ENCODE assay signal across 8 cellular contexts in the genomic region with DNA sequence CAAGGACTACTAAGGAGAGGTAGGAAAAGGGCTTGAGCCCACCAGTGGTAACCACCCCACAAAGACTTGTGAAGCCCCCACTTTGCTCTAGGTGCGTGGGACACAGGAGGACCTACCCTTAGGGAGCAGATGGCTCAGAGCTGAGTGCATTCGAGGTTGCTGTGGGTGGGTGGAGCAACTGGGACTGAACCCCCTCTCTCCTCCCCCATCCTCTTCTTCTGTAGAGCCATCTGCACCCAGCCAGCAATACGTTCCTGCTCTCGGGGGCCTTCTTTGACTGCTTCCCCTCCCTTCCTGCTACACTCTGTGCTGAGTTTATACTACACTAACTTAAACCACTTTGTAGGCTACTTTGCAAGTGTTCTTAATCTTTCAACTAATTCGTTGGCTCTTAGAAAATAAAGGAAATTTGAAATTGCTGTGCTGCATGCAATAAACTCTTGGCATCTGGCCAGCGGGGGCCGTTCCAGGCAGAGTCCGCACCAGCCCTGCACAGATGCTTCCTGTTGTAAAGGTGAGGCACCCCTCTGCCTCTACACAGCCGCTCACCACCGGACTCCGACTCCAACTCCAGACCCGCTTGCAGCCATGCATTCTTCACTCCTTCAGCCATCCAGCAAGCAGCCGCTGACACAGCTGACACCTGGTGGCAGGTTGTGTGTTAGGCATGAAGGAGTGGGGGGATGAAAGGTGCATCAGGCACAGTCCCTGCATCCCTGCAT. TPM values are rescaled to one million over a fixed set of nuclear protein-coding genes. Genes with fewer than 3 reads are reported as not detected.
A peak's percentile ranks its signal among the peaks of the same experiment; 100 is the strongest.
DNase-seq lines count a peak whose midpoint lies in the region; ATAC-seq, FAIRE-seq and TF ChIP-seq lines count a peak whose summit lies in the region.

No MANE protein-coding gene starts in this region.

- H3K27me3 ChIP-seq in Caco-2 (replicated peaks; ENCODE audit: control insufficient read depth, insufficient read depth, low read length) (no peaks in the 10 kb centered on the region), K562 (ENCODE audit: control insufficient read depth in 2 of 2, insufficient read depth in 2 of 2, low read length in 2 of 2) (peaks cover 51 to 93% of the 10 kb centered on the region in 2 experiments)

- H3K36me3 Mint-ChIP-seq in Caco-2 (ENCODE audit: insufficient read depth, unreplicated experiment), result no peaks in the 10 kb centered on the region

- BruUV-seq in Caco-2 (replicated peaks; lab: Mats Ljungman, UMichigan), result no TSS peak
- no TSS peak for BruUV-seq in K562 (replicated peaks; lab: Mats Ljungman, UMichigan)

- peak in 1 of 2 experiments; percentile 61; a peak in 2 of 4 replicates for TF ChIP-seq RAD21 in K562 (CRISPR knock-in tag; conservative IDR thresholded peaks at IDR 0.05 in 1 of 2, IDR thresholded peaks at IDR 0.05 in 1 of 2)

- H3K9me3 Mint-ChIP-seq in Caco-2 (ENCODE audit: unreplicated experiment), result no peaks in the 10 kb centered on the region

- H3K36me3 ChIP-seq in Caco-2 (ENCODE audit: control insufficient read depth, insufficient read depth, low read length) (no peaks in the 10 kb centered on the region), SK-N-MC (ENCODE audit: insufficient read depth, low read length) (no peaks in the 10 kb centered on the region), K562 (ENCODE audit: control insufficient read depth, insufficient read depth, low read length) (no peaks in the 10 kb centered on the region)

- DNase-seq in Caco-2, result peak; percentile 66 to 76
- DNase-seq in HuH-7.5 (ENCODE audit: low spot score), result peak; percentile 78
- no peak for DNase-seq in SK-N-MC (ENCODE audit: low read depth, low spot score)
- peak; percentile 50 to 60 (median 56) for DNase-seq in K562 (ENCODE audit: extremely low read depth in 1 of 4, low spot score in 3 of 4)
- peak; percentile 62 for DNase-seq in kidney tubule cell (ENCODE audit: low spot score)
- DNase-seq in stimulated activated CD8-positive, alpha-beta memory T cell treated with anti-CD3 and anti-CD28 coated beads, Interleukin-4, amount 100 ng/mL, for 1 hour (ENCODE audit: low read depth in 2 of 2, low spot score in 1 of 2), result peak; percentile 8 to 9

- H3K4me3 ChIP-seq in Caco-2 (ENCODE audit: low read depth, low read length), result no peak overlapping the region
- peak overlapping the region; percentile 51 for H3K4me3 ChIP-seq in SK-N-MC
- no peak overlapping the region for H3K4me3 ChIP-seq in K562

- H3K4me1 ChIP-seq in Caco-2 (peaks cover 17% of the 10 kb centered on the region), K562 (replicated peaks in 1 of 2; ENCODE audit: control insufficient read depth in 2 of 2, insufficient read depth in 2 of 2, low read length in 2 of 2) (peaks cover 0 to 6% of the 10 kb centered on the region in 2 experiments; a peak in 1 of 5 replicates)

- intact Hi-C loops in Caco-2 (cut with micrococcal nuclease; ENCODE audit: unreplicated experiment) (loop anchor here (1.0 kb wide), 1 partner anchor 197 kb away; no protein-coding TSS in a partner anchor), K562 (cut with micrococcal nuclease) (loop anchor here (1.0 kb wide), 1 partner anchor 197 kb away; no protein-coding TSS in a partner anchor)

- H3K9me1 ChIP-seq in K562 (ENCODE audit: control insufficient read depth, insufficient read depth, low read length), result no peaks in the 10 kb centered on the region

- H3K4me1 Mint-ChIP-seq in Caco-2 (ENCODE audit: low read depth, unreplicated experiment), result peaks cover 29% of the 10 kb centered on the region

- no peak overlapping the region for H3K27ac ChIP-seq in SK-N-MC
- H3K27ac ChIP-seq in K562 (ENCODE audit: extremely low read depth, low read depth, low read length), result no peak overlapping the region

- H3K27me3 Mint-ChIP-seq in Caco-2 (ENCODE audit: insufficient read depth, unreplicated experiment), result peaks cover 2% of the 10 kb centered on the region

- peak; percentile 75 for ATAC-seq in K562
- ATAC-seq in GM18861 (IDR thresholded peaks at IDR 0.05; ENCODE audit: unreplicated experiment), result no peak
- ATAC-seq in HG03354 (IDR thresholded peaks at IDR 0.05; ENCODE audit: poor library complexity, severe bottlenecking, unreplicated experiment), result no peak

- H3K4me2 ChIP-seq in K562 (ENCODE audit: insufficient read depth, low read length), result no peak overlapping the region

- no peaks in the 10 kb centered on the region for H3K9me3 ChIP-seq in Caco-2
- H3K9me3 ChIP-seq in SK-N-MC (ENCODE audit: low read depth, low read length), result no peaks in the 10 kb centered on the region
- H3K9me3 ChIP-seq in K562 (replicated peaks; ENCODE audit: control insufficient read depth, insufficient read depth, low read depth, low read length), result no peaks in the 10 kb centered on the region

- 1% methylated on average over 13 of the region's 13 CpGs for WGBS in K562 (ENCODE audit: insufficient coverage, low coverage, missing lambda C conversion rate)

- POLR2A ChIA-PET in Caco-2 (lab: Charles Lee), result no interaction called here
- POLR2A ChIA-PET in K562 (lab: Yijun Ruan, JAX), result interaction anchor here (0.6 to 1.2 kb wide), 3 partner anchors 10 to 47 kb away, joined by 3 to 4 read pairs (median 3); no protein-coding TSS in a partner anchor

- H3K9ac ChIP-seq in SK-N-MC (ENCODE audit: insufficient read length), result no peak overlapping the region
- H3K9ac ChIP-seq in K562 (ENCODE audit: insufficient read depth in 1 of 2, low read depth in 2 of 2, low read length in 2 of 2), result no peak overlapping the region

- H4K20me1 ChIP-seq in K562 (replicated peaks; ENCODE audit: control insufficient read depth, insufficient read depth, low read length), result peaks cover 31% of the 10 kb centered on the region

- TF ChIP-seq EP300 in K562 (IDR thresholded peaks at IDR 0.05; ENCODE audit: low read length), result no peak

- CTCF ChIA-PET in Caco-2 (lab: Charles Lee), result interaction anchor here (0.5 to 2.0 kb wide), 4 partner anchors 17 to 196 kb away, joined by 3 to 8 read pairs (median 4); no protein-coding TSS in a partner anchor
- CTCF ChIA-PET in K562 (lab: Yijun Ruan, JAX; ENCODE audit: low intra/inter-chr PET ratio), result interaction anchor here (1.3 kb wide), 1 partner anchor 196 kb away, joined by 3 read pairs; no protein-coding TSS in a partner anchor

- in situ Hi-C loops in K562 (cut with MboI), result no loop called here

- peak; percentile 68 for FAIRE-seq in K562 (lab: Jason Lieb, UNC)

- H3K4me3 Mint-ChIP-seq in Caco-2 (ENCODE audit: unreplicated experiment), result no peak overlapping the region

- H3K79me2 ChIP-seq in K562 (ENCODE audit: control insufficient read depth, insufficient read depth, low read length), result no peaks in the 10 kb centered on the region

- TF ChIP-seq CTCF in Caco-2 (IDR thresholded peaks at IDR 0.05; ENCODE audit: insufficient read depth in 1 of 2, low read depth in 1 of 2, low read length in 1 of 2, severe bottlenecking in 1 of 2, unreplicated experiment in 1 of 2) (peak; percentile 62 to 72), K562 (IDR thresholded peaks at IDR 0.05 in 2 of 3, conservative IDR thresholded peaks at IDR 0.05 in 1 of 3; ENCODE audit: insufficient read depth in 2 of 3, low read depth in 1 of 3, low read length in 3 of 3) (peak; percentile 55 to 69 (median 64))

- H2AFZ ChIP-seq in K562 (ENCODE audit: low read depth, low read length), result no peak overlapping the region

- H3K27ac Mint-ChIP-seq in Caco-2 (ENCODE audit: unreplicated experiment), result no peak overlapping the region

- no peak for TF ChIP-seq POLR2A in K562 (conservative IDR thresholded peaks at IDR 0.05)

TF ChIP-seq in K562, 482 proteins besides CTCF, POLR2A, EP300 and RAD21 (continues in another document):
- TF ChIP-seq, protein P1, sequence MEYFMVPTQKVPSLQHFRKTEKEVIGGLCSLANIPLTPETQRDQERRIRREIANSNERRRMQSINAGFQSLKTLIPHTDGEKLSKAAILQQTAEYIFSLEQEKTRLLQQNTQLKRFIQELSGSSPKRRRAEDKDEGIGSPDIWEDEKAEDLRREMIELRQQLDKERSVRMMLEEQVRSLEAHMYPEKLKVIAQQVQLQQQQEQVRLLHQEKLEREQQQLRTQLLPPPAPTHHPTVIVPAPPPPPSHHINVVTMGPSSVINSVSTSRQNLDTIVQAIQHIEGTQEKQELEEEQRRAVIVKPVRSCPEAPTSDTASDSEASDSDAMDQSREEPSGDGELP (CRISPR knock-in tag; IDR thresholded peaks at IDR 0.05; ENCODE audit: borderline replicate concordance), result peak; percentile 44; the same call in 1 of the 2 replicates
- peak; percentile 60 for TF ChIP-seq SMC3 (conservative IDR thresholded peaks at IDR 0.05; ENCODE audit: insufficient read depth, low read depth, low read length)
- TF ChIP-seq, protein P2, sequence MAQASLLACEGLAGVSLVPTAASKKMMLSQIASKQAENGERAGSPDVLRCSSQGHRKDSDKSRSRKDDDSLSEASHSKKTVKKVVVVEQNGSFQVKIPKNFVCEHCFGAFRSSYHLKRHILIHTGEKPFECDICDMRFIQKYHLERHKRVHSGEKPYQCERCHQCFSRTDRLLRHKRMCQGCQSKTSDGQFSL (CRISPR knock-in tag; IDR thresholded peaks at IDR 0.05), result peak; percentile 76
- TF ChIP-seq, protein P2 (tag; IDR thresholded peaks at IDR 0.05), result no peak
- TF ChIP-seq NFIC (IDR thresholded peaks at IDR 0.05), result peak; percentile 88

RNA-seq across cellular contexts. Expression of a gene that starts 57.2 kb away (rescaled TPM):
- total RNA-seq in Caco-2 (2022) (not detected in 2 replicates), K562 (2014; rRNA removed) (not detected in 2 replicates), K562 (2014; rRNA removed; fragmentation: Illumina TruSeq; extraction: Trizol) (not detected in 2 replicates), K562 (2015; rRNA removed; fragmentation: Illumina TruSeq; extraction: Trizol) (not detected in 2 replicates), K562 (2021) (not detected in 2 replicates)
- total RNA-seq in K562 (2011; cell fraction: chromatin; rRNA removed; ENCODE audit: low replicate concordance), result not detected in 2 replicates
- not detected in 2 replicates for total RNA-seq in K562 (2011; cell fraction: nucleolus; rRNA removed)
- not detected in 2 replicates for total RNA-seq in K562 (2011; cell fraction: nucleoplasm; rRNA removed)
- polyA plus RNA-seq in K562 (2011; rRNA removed) (not detected in 2 replicates), K562 (2014; fragmentation: Illumina TruSeq; extraction: Trizol) (not detected in 2 replicates), K562 (2014; fragmentation: Nextera tagmentation; extraction: Ambion mirVana) (not detected), K562 (2014; rRNA removed) (not detected in 2 replicates)
- polyA plus RNA-seq in K562 (2011; cell fraction: cytosol; rRNA removed), result not detected in 2 replicates
- not detected in 2 replicates for polyA plus RNA-seq in K562 (2011; cell fraction: nucleus; rRNA removed)
- polyA plus RNA-seq in K562 (2012), result 0.24 TPM in 1 of 2 replicates, not detected in the other
- polyA minus RNA-seq in K562 (2011; rRNA and poly(A)+ RNA removed), result not detected in 2 replicates
- not detected in 2 replicates for polyA minus RNA-seq in K562 (2011; cell fraction: cytosol; rRNA and poly(A)+ RNA removed)
- polyA minus RNA-seq in K562 (2011; cell fraction: nucleus; rRNA and poly(A)+ RNA removed), result not detected in 2 replicates
